Comparison of ENCODE assay signal across 26 cellular contexts in genomic region chr12:26182377-26182776, GRCh38.
"Had no signal": no experiment of that assay in that cellular context is flagged by ENCODE, and none has a peak within 500 bp of the region (broad histone marks: within the 10 kb centered on the region; RNA-seq: fewer than 3 reads in every experiment).

No MANE protein-coding gene starts in this region.

- ATAC-seq: stimulated activated effector memory CD8-positive, alpha-beta T cell treated with anti-CD3 and anti-CD28 coated beads, Interleukin-12 subunit alpha, Interleukin-12 subunit beta, amount 100 ng/mL, for 72 hours; stimulated activated memory B cell treated with anti-CD40 and anti-IgM and Interleukin-4, amounts not matched to agents 10 μg/mL and 1 μg/mL and 100 μg/mL, for 72 hours; stimulated activated naive B cell treated with anti-CD40 and anti-IgM and Interleukin-4, amounts not matched to agents 10 μg/mL and 1 μg/mL and 100 μg/mL, for 72 hours; stimulated activated naive CD8-positive, alpha-beta T cell treated with anti-CD3 and anti-CD28 coated beads, Interleukin-15, amount 100 ng/mL, for 72 hours; stimulated activated naive CD8-positive, alpha-beta T cell treated with anti-CD3 and anti-CD28 coated beads, Interleukin-15, Interleukin-2, amounts not matched to agents 100 U/mL and 50 U/mL, for 24 hours; upper lobe of right lung had no signal

- H3K27me3 ChIP-seq: suprapubic skin, testis, thyroid gland, tibial artery, tibial nerve, transverse colon, upper lobe of left lung, upper lobe of right lung, uterus, vagina had no signal

- DNase-seq: stimulated activated CD4-positive, alpha-beta T cell treated with anti-CD3 and anti-CD28 coated beads, Interleukin-2, amount 100 ng/mL, for 48 hours; stimulated activated CD4-positive, alpha-beta T cell treated with anti-CD3 and anti-CD28 coated beads, Interleukin-4, amount 100 ng/mL, for 1 hour; stimulated activated CD4-positive, alpha-beta T cell treated with anti-CD3 and anti-CD28 coated beads, Interleukin-4, amount 100 ng/mL, for 24 hours; stimulated activated CD4-positive, alpha-beta T cell treated with anti-CD3 and anti-CD28 coated beads, Interleukin-4, amount 100 ng/mL, for 4 hours; stimulated activated CD8-positive, alpha-beta memory T cell treated with anti-CD3 and anti-CD28 coated beads, Interleukin-4, amount 100 ng/mL, for 48 hours; stimulated activated naive B cell treated with anti-CD40 and anti-IgM and Interleukin-4, amounts not matched to agents 10 μg/mL and 1 μg/mL and 100 μg/mL, for 72 hours; stimulated activated naive CD4-positive, alpha-beta T cell; stimulated activated naive CD4-positive, alpha-beta T cell treated with Interleukin-2 at 50 U/mL for 16 hours; stimulated activated naive CD8-positive, alpha-beta T cell treated with anti-CD3 and anti-CD28 coated beads, Interleukin-15, amount 100 ng/mL, for 72 hours; stimulated activated naive CD8-positive, alpha-beta T cell treated with anti-CD3 and anti-CD28 coated beads, Interleukin-15, Interleukin-2, amounts not matched to agents 100 U/mL and 50 U/mL, for 24 hours; stomach; substantia nigra; testis; thyroid gland; tibial artery; transverse colon; upper lobe of left lung; upper lobe of right lung; uterus had no signal

- H3K9me3 ChIP-seq: stomach, suprapubic skin, testis, thoracic aorta, thyroid gland, tibial artery, tibial nerve, transverse colon, upper lobe of left lung, upper lobe of right lung, uterus, vagina had no signal

- H3K36me3 ChIP-seq: stomach, suprapubic skin, thoracic aorta, thyroid gland, tibial artery, tibial nerve, transverse colon, upper lobe of left lung, upper lobe of right lung, uterus, vagina had no signal

- H3K4me1 ChIP-seq: stomach, thyroid gland, tibial artery, tibial nerve, upper lobe of left lung, upper lobe of right lung, uterus, vagina had no signal

- FAIRE-seq: urothelium cell line had no signal

- H3K4me3 ChIP-seq: stomach, suprapubic skin, testis, thoracic aorta, thyroid gland, tibial artery, tibial nerve, transverse colon, upper lobe of left lung, upper lobe of right lung, uterus, vagina had no signal

- H3K27ac ChIP-seq: stomach, suprapubic skin, testis, thoracic aorta, thyroid gland, tibial artery, tibial nerve, transverse colon, upper lobe of left lung, upper lobe of right lung, uterus, vagina had no signal
